ENCODE assay signal across 8 cellular contexts in the genomic region with DNA sequence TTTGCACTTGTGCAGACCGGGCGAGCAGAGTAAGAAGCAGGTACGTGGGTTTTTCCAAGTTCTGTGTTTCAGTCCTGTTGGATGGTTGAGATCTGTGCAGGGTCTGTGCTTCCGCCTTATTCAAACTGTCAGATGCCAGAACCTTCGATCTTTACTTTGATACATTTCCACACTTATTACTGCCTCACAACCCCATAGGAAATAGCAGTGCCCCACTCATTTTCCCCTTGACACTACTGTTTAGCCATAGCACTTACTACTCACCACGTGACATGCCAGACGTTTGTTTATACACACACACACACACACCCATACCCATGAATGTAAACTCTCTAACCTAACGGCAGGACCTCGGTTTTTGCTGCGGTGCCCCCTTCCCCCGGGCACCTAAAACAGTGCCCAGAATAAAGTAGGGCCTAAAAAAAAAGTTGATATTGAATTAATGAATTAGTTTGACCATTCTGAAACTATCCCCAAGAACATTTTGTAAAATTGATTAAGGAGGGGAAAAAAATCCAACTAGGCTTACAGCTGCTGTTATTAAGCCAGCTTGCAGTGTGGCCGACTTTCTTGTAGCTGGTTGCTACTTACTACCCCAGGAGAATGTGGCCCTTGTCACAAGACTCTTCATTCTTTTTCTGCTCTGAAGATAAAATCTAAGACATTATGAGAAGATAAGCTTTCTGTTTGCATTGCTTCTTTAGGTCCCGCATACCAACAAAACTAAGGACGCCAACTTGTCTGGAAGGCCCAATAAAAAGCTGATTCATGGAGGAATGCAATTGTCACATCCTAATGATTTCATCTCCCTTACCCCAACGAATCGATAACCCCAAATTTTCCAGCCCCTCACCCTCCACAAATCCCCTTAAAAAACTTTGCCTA. TPM values are rescaled to one million over a fixed set of nuclear protein-coding genes. Genes with fewer than 3 reads are reported as not detected.
A peak's percentile ranks its signal among the peaks of the same experiment; 100 is the strongest.
DNase-seq lines count a peak whose midpoint lies in the region; ATAC-seq and TF ChIP-seq lines count a peak whose summit lies in the region.

No MANE protein-coding gene starts in this region.

- H3K4me3 ChIP-seq in Peyer's patch (peak overlapping the region; percentile 65 to 92 (median 78)), mucosa of rectum (ENCODE audit: low read length in 2 of 2) (peak overlapping the region; percentile 88 to 93)

- peak overlapping the region; percentile 94 to 97 (median 96) for H3K27ac ChIP-seq in Peyer's patch
- H3K27ac ChIP-seq in mucosa of rectum (ENCODE audit: low read depth in 2 of 2, low read length in 2 of 2): peak overlapping the region; percentile 97 to 98

- peaks cover 0 to 16% (median 8%) of the 10 kb centered on the region in 4 donors for H3K4me1 ChIP-seq in Peyer's patch
- peaks cover 9 to 12% of the 10 kb centered on the region in 2 donors for H3K4me1 ChIP-seq in mucosa of rectum (ENCODE audit: control insufficient read depth in 2 of 2, insufficient read depth in 2 of 2, low read length in 2 of 2)

- no peak for TF ChIP-seq POLR2A in Peyer's patch (IDR thresholded peaks at IDR 0.05)

- H3K9me3 ChIP-seq in Peyer's patch (no peaks in the 10 kb centered on the region), mucosa of rectum (ENCODE audit: control insufficient read depth in 2 of 2, low read length in 2 of 2) (no peaks in the 10 kb centered on the region)

- no peaks in the 10 kb centered on the region for H3K27me3 ChIP-seq in Peyer's patch
- H3K27me3 ChIP-seq in mucosa of rectum (ENCODE audit: control insufficient read depth in 2 of 2, insufficient read depth in 2 of 2, low read length in 2 of 2): no peaks in the 10 kb centered on the region

- H3K36me3 ChIP-seq in Peyer's patch: no peaks in the 10 kb centered on the region
- H3K36me3 ChIP-seq in mucosa of rectum (ENCODE audit: control insufficient read depth in 2 of 2, insufficient read depth in 2 of 2, low read length in 2 of 2): no peaks in the 10 kb centered on the region

- DNase-seq in AG08395 (ENCODE audit: low spot score) (peak; percentile 14), Peyer's patch (peak in 1 of 3 donors; percentile 18), ACHN (no peak), NCI-H1694 (lab: John Stamatoyannopoulos, UW) (no peak)
- DNase-seq in effector CD4-positive, alpha-beta T cell: peak; percentile 7

- TF ChIP-seq CTCF in Peyer's patch (IDR thresholded peaks at IDR 0.05): peak in 1 of 6 experiments; percentile 19

- in situ Hi-C loops in ACHN (cut with HindIII; ENCODE audit: low pct_ligation_motif_present, low pct_unique_long_range_greater_than_20kb, low sequenced_read_pairs): no loop called here

- H3K9ac ChIP-seq in mucosa of rectum (ENCODE audit: low read depth in 1 of 2, low read length in 2 of 2): peak overlapping the region; percentile 97 to 98

- ATAC-seq in GM18499 (IDR thresholded peaks at IDR 0.05; ENCODE audit: insufficient read depth, unreplicated experiment) (peak; percentile 12), HG03097 (IDR thresholded peaks at IDR 0.05; ENCODE audit: low FRiP score, unreplicated experiment) (peak; percentile 32)

RNA-seq across cellular contexts. Expression of gene SEPSECS, which starts 0.7 kb away (rescaled TPM):
- 10 to 100 TPM in 3 of 4 donors, 1 to 10 TPM in 1; 5.0 to 25.9 (median 23.6) TPM for total RNA-seq in Peyer's patch

Comparison
In these comparisons a context has a peak if more than half of its experiments do, and no peak if none do; other contexts are left out.
1. DNase-seq: peak in AG08395 (single experiment) and effector CD4-positive, alpha-beta T cell (single experiment); none in ACHN (single experiment) and NCI-H1694 (single experiment).